30 cellular contexts compared by ENCODE assay signal in genomic region chr5:55123365-55123764, GRCh38. TPM values are rescaled to one million over a fixed set of nuclear protein-coding genes. Genes with fewer than 3 reads are reported as not detected.
"Had no signal": no experiment of that assay in that cellular context is flagged by ENCODE, and none has a peak within 500 bp of the region (broad histone marks: within the 10 kb centered on the region; RNA-seq: fewer than 3 reads in every experiment).

No MANE protein-coding gene starts in this region.

- H3K9me3 Mint-ChIP-seq: activated CD4-positive, alpha-beta memory T cell treated with anti-CD3 and anti-CD28 coated beads for 36 hours; activated naive CD4-positive, alpha-beta T cell treated with anti-CD3 and anti-CD28 coated beads, Interleukin-2, amount 10 ng/mL, durations not matched to agents 7 days and 5 days; activated T-cell treated with anti-CD3 and anti-CD28 coated beads, Interleukin-2, amount 50 U/mL, for 72 hours; brain had no signal

- H3K4me1 Mint-ChIP-seq: activated CD4-positive, alpha-beta T cell treated with anti-CD3 and anti-CD28 coated beads for 36 hours; activated naive CD4-positive, alpha-beta T cell treated with anti-CD3 and anti-CD28 coated beads, Interleukin-2, amount 10 ng/mL, durations not matched to agents 7 days and 5 days; brain had no signal

- H3K4me3 Mint-ChIP-seq: activated CD4-positive, alpha-beta memory T cell treated with anti-CD3 and anti-CD28 coated beads for 36 hours; activated CD4-positive, alpha-beta T cell treated with anti-CD3 and anti-CD28 coated beads for 36 hours; activated CD4-positive, alpha-beta T cell treated with anti-CD3 and anti-CD28 coated beads, Interleukin-2, amount 10 ng/mL, durations not matched to agents 24 days and 14 days; activated CD8-positive, alpha-beta memory T cell treated with anti-CD3 and anti-CD28 coated beads, Interleukin-2, amount 10 ng/mL, durations not matched to agents 7 days and 5 days; activated CD8-positive, alpha-beta T cell treated with anti-CD3 and anti-CD28 coated beads, Interleukin-2, amount 10 ng/mL, durations not matched to agents 7 days and 5 days; activated naive CD4-positive, alpha-beta T cell treated with anti-CD3 and anti-CD28 coated beads, Interleukin-2, amount 10 ng/mL, durations not matched to agents 7 days and 5 days; activated naive CD8-positive, alpha-beta T cell treated with anti-CD3 and anti-CD28 coated beads, Interleukin-2, amount 10 ng/mL, durations not matched to agents 7 days and 5 days; activated T-cell treated with anti-CD3 and anti-CD28 coated beads, Interleukin-2, amount 50 U/mL, for 72 hours; brain; T-helper 17 cell; T-helper 2 cell treated with Interferon-gamma antibody and Interleukin-4, amounts not matched to agents 5 μg/mL and 100 μg/mL, for 36 hours had no signal

- H3K4me1 ChIP-seq: ascending aorta, breast epithelium, colonic mucosa had no signal

- H3K27ac ChIP-seq: ascending aorta, breast epithelium, cardiac muscle cell, colonic mucosa, WERI-Rb-1 had no signal

- H3K36me3 Mint-ChIP-seq: activated CD4-positive, alpha-beta memory T cell treated with anti-CD3 and anti-CD28 coated beads for 36 hours; brain had no signal

- H3K27me3 ChIP-seq: ascending aorta, cardiac muscle cell, colonic mucosa had no signal

- H3K36me3 ChIP-seq: ascending aorta, breast epithelium, cardiac muscle cell, colonic mucosa, WERI-Rb-1 had no signal

- H3K27ac Mint-ChIP-seq: activated CD4-positive, alpha-beta memory T cell treated with anti-CD3 and anti-CD28 coated beads for 36 hours; activated CD4-positive, alpha-beta T cell treated with anti-CD3 and anti-CD28 coated beads for 36 hours; activated CD4-positive, alpha-beta T cell treated with anti-CD3 and anti-CD28 coated beads, Interleukin-2, amount 10 ng/mL, durations not matched to agents 24 days and 14 days; activated CD8-positive, alpha-beta memory T cell treated with anti-CD3 and anti-CD28 coated beads, Interleukin-2, amount 10 ng/mL, durations not matched to agents 7 days and 5 days; activated CD8-positive, alpha-beta T cell treated with anti-CD3 and anti-CD28 coated beads, Interleukin-2, amount 10 ng/mL, durations not matched to agents 7 days and 5 days; activated naive CD4-positive, alpha-beta T cell treated with anti-CD3 and anti-CD28 coated beads, Interleukin-2, amount 10 ng/mL, durations not matched to agents 7 days and 5 days; activated naive CD4-positive, alpha-beta T cell treated with anti-CD3 and anti-CD28 coated beads, Interleukin-2, amount 50 U/mL, for 72 hours; activated naive CD8-positive, alpha-beta T cell treated with anti-CD3 and anti-CD28 coated beads, Interleukin-2, amount 10 ng/mL, durations not matched to agents 7 days and 5 days; activated T-cell treated with anti-CD3 and anti-CD28 coated beads, Interleukin-2, amount 50 U/mL, for 72 hours; brain; T-helper 17 cell; T-helper 2 cell treated with Interferon-gamma antibody and Interleukin-4, amounts not matched to agents 5 μg/mL and 100 μg/mL, for 36 hours had no signal

- H3K27me3 Mint-ChIP-seq: activated CD4-positive, alpha-beta memory T cell treated with anti-CD3 and anti-CD28 coated beads for 36 hours; activated CD4-positive, alpha-beta T cell treated with anti-CD3 and anti-CD28 coated beads for 36 hours; activated CD8-positive, alpha-beta memory T cell treated with anti-CD3 and anti-CD28 coated beads, Interleukin-2, amount 10 ng/mL, durations not matched to agents 7 days and 5 days had no signal

- DNase-seq: activated CD4-positive, alpha-beta memory T cell treated with anti-CD3 and anti-CD28 coated beads for 36 hours; activated CD4-positive, alpha-beta T cell treated with anti-CD3 and anti-CD28 coated beads for 36 hours; activated CD4-positive, alpha-beta T cell treated with anti-CD3 and anti-CD28 coated beads, Interleukin-2, amount 10 ng/mL, durations not matched to agents 24 days and 14 days; activated CD4-positive, CD25-positive, alpha-beta regulatory T cell; activated CD4-positive, CD25-positive, alpha-beta regulatory T cell treated with anti-CD3 and anti-CD28 coated beads, Interleukin-2, amount 50 U/mL, for 72 hours; activated CD8-positive, alpha-beta memory T cell treated with anti-CD3 and anti-CD28 coated beads, Interleukin-2, amount 10 ng/mL, durations not matched to agents 7 days and 5 days; activated CD8-positive, alpha-beta memory T cell treated with anti-CD3 and anti-CD28 coated beads, Interleukin-2, amount 50 U/mL, for 4 hours; activated CD8-positive, alpha-beta T cell treated with anti-CD3 and anti-CD28 coated beads, Interleukin-2, amount 10 ng/mL, durations not matched to agents 7 days and 5 days; activated gamma-delta T cell; activated naive CD4-positive, alpha-beta T cell; activated naive CD4-positive, alpha-beta T cell treated with anti-CD3 and anti-CD28 coated beads, Interleukin-2, amount 10 ng/mL, durations not matched to agents 7 days and 5 days; activated naive CD8-positive, alpha-beta T cell treated with anti-CD3 and anti-CD28 coated beads, Interleukin-2, amount 10 ng/mL, durations not matched to agents 7 days and 5 days; activated T-cell treated with anti-CD3 and anti-CD28 coated beads, Interleukin-2, amount 50 U/mL, for 1 hour; activated T-cell treated with anti-CD3 and anti-CD28 coated beads, Interleukin-2, amount 50 U/mL, for 72 hours; central memory CD4-positive, alpha-beta T cell; cerebellar nuclear complex; colonic mucosa; effector CD8-positive, alpha-beta T cell; foreskin fibroblast; head of caudate nucleus; T-helper 17 cell; T1000; WERI-Rb-1 had no signal

- ATAC-seq: activated CD4-positive, alpha-beta T cell treated with anti-CD3 and anti-CD28 coated beads for 36 hours; activated CD8-positive, alpha-beta memory T cell treated with anti-CD3 and anti-CD28 coated beads, Interleukin-2, amount 10 ng/mL, durations not matched to agents 7 days and 5 days; activated CD8-positive, alpha-beta T cell treated with anti-CD3 and anti-CD28 coated beads, Interleukin-2, amount 10 ng/mL, durations not matched to agents 7 days and 5 days; activated naive CD4-positive, alpha-beta T cell treated with anti-CD3 and anti-CD28 coated beads, Interleukin-2, amount 50 U/mL, for 72 hours; esophagus mucosa; T-helper 17 cell had no signal

- H3K9me3 ChIP-seq: ascending aorta, breast epithelium, colonic mucosa had no signal

- H3K4me3 ChIP-seq: ascending aorta, breast epithelium, cardiac muscle cell, colonic mucosa had no signal

RNA-seq across cellular contexts. Expression of gene GZMA, which starts 20.9 kb away (rescaled TPM):
- polyA plus RNA-seq: cardiac muscle cell had no signal
